9 cellular contexts compared by ENCODE assay signal in the genomic region with DNA sequence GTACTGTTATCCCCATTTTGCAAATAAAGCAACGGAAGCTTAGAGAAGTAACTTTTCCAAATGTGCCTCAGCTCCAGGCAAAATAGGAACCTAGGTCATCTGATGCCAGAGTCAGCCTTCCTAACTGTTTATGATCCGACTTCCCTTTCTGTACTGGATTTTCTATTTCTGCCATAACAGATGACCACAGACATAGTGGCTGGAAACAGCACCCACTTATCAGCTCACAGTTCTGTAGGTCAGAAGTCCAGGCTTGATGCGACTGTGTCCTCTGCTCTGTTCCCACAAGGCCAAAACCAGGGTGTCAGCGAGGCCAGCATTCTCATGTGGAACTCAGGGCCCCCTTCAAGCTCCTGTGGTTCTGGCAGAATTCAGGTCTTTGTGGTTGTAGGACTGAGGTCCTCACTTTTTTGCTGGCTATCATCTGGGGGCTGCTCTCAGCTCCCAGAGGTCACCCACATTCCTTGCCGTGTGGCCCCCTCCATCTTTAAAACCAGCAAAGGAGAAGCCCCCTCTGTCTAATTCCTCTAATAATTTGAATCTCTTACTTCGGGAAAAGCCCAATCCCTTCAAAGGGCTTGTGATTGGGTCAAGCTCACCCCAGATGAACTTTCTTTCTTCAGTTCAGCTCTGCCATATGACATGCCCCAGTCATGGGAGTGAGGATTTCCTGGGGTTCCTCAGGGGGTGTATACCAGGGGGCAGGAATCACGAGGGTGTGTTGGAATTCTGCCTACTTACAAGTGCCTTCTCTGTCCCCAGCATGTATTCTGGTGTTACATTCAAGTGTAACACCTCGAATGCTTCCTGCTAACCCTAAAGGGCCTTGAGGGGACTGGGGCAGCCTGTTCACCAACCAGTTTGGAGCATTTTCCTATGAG. TPM values are rescaled to one million over a fixed set of nuclear protein-coding genes. Genes with fewer than 3 reads are reported as not detected.
A peak's percentile ranks its signal among the peaks of the same experiment; 100 is the strongest.
DNase-seq lines count a peak whose midpoint lies in the region; ATAC-seq and TF ChIP-seq lines count a peak whose summit lies in the region.
"Had no signal": no experiment of that assay in that cellular context is flagged by ENCODE, and none has a peak within 500 bp of the region (broad histone marks: within the 10 kb centered on the region; RNA-seq: fewer than 3 reads in every experiment).

No MANE protein-coding gene starts in this region.

- H3K4me1 Mint-ChIP-seq in activated B cell treated with CpG ODN at 0.5 μM for 24 hours = peaks cover 26% of the 10 kb centered on the region

- no peak overlapping the region for H3K27ac Mint-ChIP-seq in activated B cell treated with CpG ODN at 0.5 μM for 24 hours

- H3K9ac ChIP-seq in HCT116 (ENCODE audit: low read length) = peak overlapping the region; percentile 60

- H3K36me3 ChIP-seq in HCT116 (ENCODE audit: control insufficient read depth in 1 of 2, insufficient read depth in 2 of 2, low read length in 2 of 2) = no peaks in the 10 kb centered on the region
- H3K36me3 ChIP-seq in heart left ventricle = no peaks in the 10 kb centered on the region

- no peaks in the 10 kb centered on the region for H4K20me1 ChIP-seq in HCT116 (ENCODE audit: insufficient read depth)

- intact Hi-C loops in HCT116 (cut with micrococcal nuclease) (loop anchor here (2.0 kb wide), 1 partner anchor 22 kb away; no protein-coding TSS in a partner anchor), activated B cell treated with CpG ODN at 0.5 μM for 24 hours (cut with micrococcal nuclease) (loop anchor here (1.0 kb wide), 1 partner anchor 22 kb away; no protein-coding TSS in a partner anchor), heart left ventricle (cut with DNase I) (loop anchor here in 2 of 10 donors (1.0 to 2.0 kb wide), 2 partner anchors 16 to 20 kb away; a partner anchor contains a TSS), sciatic nerve (cut with DNase I) (loop anchor here (1.0 to 5.0 kb wide), 2 partner anchors 36 to 1746 kb away; a partner anchor contains a TSS)

- peak overlapping the region; percentile 79 for H3K4me3 Mint-ChIP-seq in activated B cell treated with CpG ODN at 0.5 μM for 24 hours

- peak overlapping the region; percentile 89 for H2AFZ ChIP-seq in HCT116 (ENCODE audit: low read depth, low read length, poor library complexity, severe bottlenecking)

- H3K27me3 ChIP-seq in HCT116 (ENCODE audit: insufficient read depth, low read length) (no peaks in the 10 kb centered on the region), heart left ventricle (peaks cover 0 to 3% (median 0%) of the 10 kb centered on the region in 9 donors)

- no peak for TF ChIP-seq CTCF in HCT116 (IDR thresholded peaks at IDR 0.05 in 2 of 3, conservative IDR thresholded peaks at IDR 0.05 in 1 of 3; ENCODE audit: borderline replicate concordance in 1 of 3, insufficient read depth in 1 of 3, low read depth in 2 of 3, low read length in 2 of 3)
- TF ChIP-seq CTCF in activated B cell treated with CpG ODN at 0.5 μM for 24 hours (IDR thresholded peaks at IDR 0.05) = no peak
- TF ChIP-seq CTCF in heart left ventricle (IDR thresholded peaks at IDR 0.05) = peak in 1 of 12 donors; percentile 21

- no peaks in the 10 kb centered on the region for H3K9me3 ChIP-seq in HCT116 (ENCODE audit: control insufficient read depth in 1 of 2, insufficient read depth in 1 of 2, low read depth in 1 of 2, low read length in 2 of 2)
- no peaks in the 10 kb centered on the region for H3K9me3 ChIP-seq in heart left ventricle

- no peaks in the 10 kb centered on the region for H3K9me2 ChIP-seq in HCT116 (ENCODE audit: insufficient read depth)

- CTCF ChIA-PET in HCT116 (lab: Charles Lee) (interaction anchor here (0.6 to 6.5 kb wide), 9 partner anchors 12 to 157 kb away, joined by 3 to 55 read pairs (median 7); a partner anchor contains a TSS), activated B cell treated with CpG ODN at 0.5 μM for 24 hours (lab: Charles Lee) (interaction anchor here (1.0 to 5.2 kb wide), 4 partner anchors 21 to 750 kb away, joined by 3 to 30 read pairs (median 6); no protein-coding TSS in a partner anchor)

- TF ChIP-seq RAD21 in HCT116 (IDR thresholded peaks at IDR 0.05; ENCODE audit: low read depth) = no peak

- no peaks in the 10 kb centered on the region for H3K79me2 ChIP-seq in HCT116 (ENCODE audit: insufficient read depth, low read length)

- no peaks in the 10 kb centered on the region for H3K9me3 Mint-ChIP-seq in activated B cell treated with CpG ODN at 0.5 μM for 24 hours

- H3K27me3 Mint-ChIP-seq in activated B cell treated with CpG ODN at 0.5 μM for 24 hours = peaks cover 50% of the 10 kb centered on the region

- POLR2A ChIA-PET in HCT116 (lab: Charles Lee) = interaction anchor here (1.6 kb wide), 2 partner anchors 13 to 20 kb away, joined by 3 to 14 read pairs; no protein-coding TSS in a partner anchor
- POLR2A ChIA-PET in activated B cell treated with CpG ODN at 0.5 μM for 24 hours (lab: Charles Lee) = interaction anchor here (0.6 to 0.9 kb wide), 2 partner anchors 21 to 770 kb away, joined by 3 read pairs; no protein-coding TSS in a partner anchor

- no peak for TF ChIP-seq POLR2A in HCT116 (IDR thresholded peaks at IDR 0.05; ENCODE audit: borderline replicate concordance, extremely low read depth, insufficient read depth, insufficient read length)
- no peak for TF ChIP-seq POLR2A in heart left ventricle (IDR thresholded peaks at IDR 0.05)

- H3K4me1 ChIP-seq in HCT116 (ENCODE audit: control insufficient read depth in 1 of 2, insufficient read depth in 2 of 2, low read length in 2 of 2) (peaks cover 23 to 42% of the 10 kb centered on the region in 2 experiments), heart left ventricle (peaks cover 0 to 65% (median 24%) of the 10 kb centered on the region in 12 donors)

- H3K4me2 ChIP-seq in HCT116 (ENCODE audit: low read length) = peak overlapping the region; percentile 93

- BruUV-seq in HCT116 (replicated peaks; lab: Mats Ljungman, UMichigan) = no TSS peak

- DNase-seq in HCT116 (ENCODE audit: low read depth, low spot score) (no peak), activated B cell treated with CpG ODN at 0.5 μM for 24 hours (no peak), heart left ventricle (no peak), sciatic nerve (ENCODE audit: low spot score) (no peak), DMS53 treated with DMSO at 0.1 percent for 48 hours (lab: John Stamatoyannopoulos, UW; ENCODE audit: unreplicated experiment) (no peak), NCI-H1092 treated with DMSO at 0.1 percent for 48 hours (lab: John Stamatoyannopoulos, UW) (no peak)
- DNase-seq: NCI-H446 treated with DMSO at 0.1 percent for 48 hours had no signal

- 71 to 79% (median 74%) methylated on average over 8 of the region's 8 CpGs for WGBS in heart left ventricle, 4 donors

- H3K27ac ChIP-seq in HCT116 (ENCODE audit: low read depth, low read length) = peak overlapping the region; percentile 23; the same call in 1 of the 2 replicates
- H3K27ac ChIP-seq in heart left ventricle = peak overlapping the region in 5 of 12 donors; percentile 9 to 88 (median 69)

- ATAC-seq in HCT116 = no peak
- no peak for ATAC-seq in activated B cell treated with CpG ODN at 0.5 μM for 24 hours (ENCODE audit: low read depth)
- ATAC-seq in heart left ventricle = peak; percentile 2 to 31 (median 7)
- peak; percentile 56 for ATAC-seq in sciatic nerve
- ATAC-seq in GM18873 (IDR thresholded peaks at IDR 0.05; ENCODE audit: low FRiP score, unreplicated experiment) = no peak
- ATAC-seq in HG03469 (IDR thresholded peaks at IDR 0.05; ENCODE audit: unreplicated experiment) = no peak

- H3K4me3 ChIP-seq in HCT116 (replicated peaks in 1 of 2; ENCODE audit: low read depth in 1 of 2, low read length in 2 of 2) (peak overlapping the region; percentile 58 to 69), heart left ventricle (peak overlapping the region in 8 of 12 donors; percentile 58 to 73 (median 64))

- RAD21 ChIA-PET in HCT116 (lab: Charles Lee; ENCODE audit: low non-redundant PET in 1 of 2, low total read pairs in 2 of 2, uncharacterized antibody in 2 of 2, unreplicated experiment in 2 of 2) = interaction anchor here (0.6 to 0.7 kb wide), 3 partner anchors 15 to 44 kb away, joined by 3 to 4 read pairs (median 3); a partner anchor contains a TSS

- H3K36me3 Mint-ChIP-seq in activated B cell treated with CpG ODN at 0.5 μM for 24 hours (ENCODE audit: low read depth) = no peaks in the 10 kb centered on the region

TF ChIP-seq in HCT116, 20 proteins besides CTCF, POLR2A, EP300 and RAD21 (continues in another document):
- TF ChIP-seq, protein P1, sequence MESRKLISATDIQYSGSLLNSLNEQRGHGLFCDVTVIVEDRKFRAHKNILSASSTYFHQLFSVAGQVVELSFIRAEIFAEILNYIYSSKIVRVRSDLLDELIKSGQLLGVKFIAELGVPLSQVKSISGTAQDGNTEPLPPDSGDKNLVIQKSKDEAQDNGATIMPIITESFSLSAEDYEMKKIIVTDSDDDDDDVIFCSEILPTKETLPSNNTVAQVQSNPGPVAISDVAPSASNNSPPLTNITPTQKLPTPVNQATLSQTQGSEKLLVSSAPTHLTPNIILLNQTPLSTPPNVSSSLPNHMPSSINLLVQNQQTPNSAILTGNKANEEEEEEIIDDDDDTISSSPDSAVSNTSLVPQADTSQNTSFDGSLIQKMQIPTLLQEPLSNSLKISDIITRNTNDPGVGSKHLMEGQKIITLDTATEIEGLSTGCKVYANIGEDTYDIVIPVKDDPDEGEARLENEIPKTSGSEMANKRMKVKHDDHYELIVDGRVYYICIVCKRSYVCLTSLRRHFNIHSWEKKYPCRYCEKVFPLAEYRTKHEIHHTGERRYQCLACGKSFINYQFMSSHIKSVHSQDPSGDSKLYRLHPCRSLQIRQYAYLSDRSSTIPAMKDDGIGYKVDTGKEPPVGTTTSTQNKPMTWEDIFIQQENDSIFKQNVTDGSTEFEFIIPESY (IDR thresholded peaks at IDR 0.05; ENCODE audit: extremely low read depth, insufficient replicate concordance, low read length) = no peak
- TF ChIP-seq FOSL1 (IDR thresholded peaks at IDR 0.05; ENCODE audit: low read depth) (no peak), SRF (IDR thresholded peaks at IDR 0.05; ENCODE audit: low read depth) (no peak), YY1 (IDR thresholded peaks at IDR 0.05; ENCODE audit: extremely low read depth, insufficient replicate concordance, low read depth, low read length) (no peak)

RNA-seq across cellular contexts. Expression of a gene that starts 15.3 kb away (rescaled TPM):
- 0.17 TPM for total RNA-seq in HCT116 (2021; ENCODE audit: unreplicated experiment)
- 0.62 and 0.65 TPM in 2 replicates for polyA plus RNA-seq in HCT116 (2012)
- not detected in 2 replicates for total RNA-seq in activated B cell treated with CpG ODN at 0.5 μM for 24 hours
- total RNA-seq in heart left ventricle = 10 to 100 TPM in 2 of 9 donors, 1 to 10 TPM in 7; 3.3 to 29.4 (median 7.2) TPM
- 1 to 10 TPM; 1.4 to 3.0 TPM for polyA plus RNA-seq in heart left ventricle
- total RNA-seq in sciatic nerve = 2.5 TPM

RNA-seq across cellular contexts. Expression of a gene that starts 36.2 kb away (rescaled TPM):
- total RNA-seq in HCT116 (2021; ENCODE audit: unreplicated experiment) (0.15 TPM), activated B cell treated with CpG ODN at 0.5 μM for 24 hours (not detected in 2 replicates), heart left ventricle (not detected), sciatic nerve (not detected)
- polyA plus RNA-seq in HCT116 (2012) = 0.05 and 0.09 TPM in 2 replicates
- under 1 TPM in 1 of 2 donors, not detected in 1; 0.01 TPM for polyA plus RNA-seq in heart left ventricle

RNA-seq across cellular contexts. Expression of a gene that starts 39.3 kb away (rescaled TPM):
- total RNA-seq in HCT116 (2021; ENCODE audit: unreplicated experiment) (0.15 TPM), activated B cell treated with CpG ODN at 0.5 μM for 24 hours (0.20 TPM in 1 of 2 replicates, not detected in the other), heart left ventricle (under 1 TPM in 4 of 9 donors, not detected in 5; 0.16 to 0.50 (median 0.31) TPM), sciatic nerve (0.13 TPM)
- polyA plus RNA-seq in HCT116 (2012) = 0.05 and 0.17 TPM in 2 replicates
- under 1 TPM in 1 of 2 donors, not detected in 1; 0.08 TPM for polyA plus RNA-seq in heart left ventricle

Comparison
In these comparisons a context has a peak if more than half of its experiments do, and no peak if none do; other contexts are left out.
1. ATAC-seq: peak in heart left ventricle (4 of 4) and sciatic nerve (single experiment); none in HCT116 (single experiment), activated B cell treated with CpG ODN at 0.5 μM for 24 hours (single experiment), GM18873 (single experiment) and HG03469 (single experiment).